8 cellular contexts compared by ENCODE assay signal in genomic region chr12:67650528-67651379, GRCh38. TPM values are rescaled to one million over a fixed set of nuclear protein-coding genes. Genes with fewer than 3 reads are reported as not detected.
DNase-seq lines count a peak whose midpoint lies in the region; ATAC-seq, FAIRE-seq and TF ChIP-seq lines count a peak whose summit lies in the region.

No MANE protein-coding gene starts in this region.

- no peaks in the 10 kb centered on the region for H3K9me3 ChIP-seq in BLaER1
- H3K9me3 ChIP-seq in HCT116 (ENCODE audit: control insufficient read depth in 1 of 2, insufficient read depth in 1 of 2, low read depth in 1 of 2, low read length in 2 of 2), result no peaks in the 10 kb centered on the region
- H3K9me3 ChIP-seq in iPS DF 6.9 (ENCODE audit: control insufficient read depth, insufficient read depth, low read length), result no peaks in the 10 kb centered on the region

- no peak for TF ChIP-seq POLR2A in HCT116 (IDR thresholded peaks at IDR 0.05; ENCODE audit: borderline replicate concordance, extremely low read depth, insufficient read depth, insufficient read length)

- no CpG with 5 or more reads among the region's 6 CpGs for WGBS in iPS DF 6.9 (ENCODE audit: insufficient coverage, insufficient read length)

- H3K36me3 ChIP-seq in BLaER1 (peaks cover 31% of the 10 kb centered on the region), HCT116 (ENCODE audit: control insufficient read depth in 1 of 2, insufficient read depth in 2 of 2, low read length in 2 of 2) (peaks cover 0 to 7% of the 10 kb centered on the region in 2 experiments; a peak in 1 of 4 replicates), iPS DF 6.9 (ENCODE audit: control insufficient read depth, insufficient read depth, low read length) (no peaks in the 10 kb centered on the region; the same call in 1 of the 2 replicates)

- H3K9me3 Mint-ChIP-seq in activated T-helper 2 cell treated with anti-CD3 and anti-CD28 coated beads, Interferon-gamma antibody, Interleukin-2, Interleukin-4, amounts not matched to agents 10 μg/mL and 5 μg/mL and 100 μg/mL, durations not matched to agents 14 hours and 24 hours and 36 hours, result no peaks in the 10 kb centered on the region
- H3K9me3 Mint-ChIP-seq in stimulated activated naive B cell treated with anti-CD40 and anti-IgM and Interleukin-4, amounts not matched to agents 10 μg/mL and 1 μg/mL and 100 μg/mL, for 72 hours, result no peaks in the 10 kb centered on the region

- H4K20me1 ChIP-seq in BLaER1, result peaks cover 59% of the 10 kb centered on the region
- H4K20me1 ChIP-seq in HCT116 (ENCODE audit: insufficient read depth), result peaks cover 4% of the 10 kb centered on the region; the same call in 1 of the 2 replicates

- peaks cover 39% of the 10 kb centered on the region for H3K36me3 Mint-ChIP-seq in activated T-helper 2 cell treated with anti-CD3 and anti-CD28 coated beads, Interferon-gamma antibody, Interleukin-2, Interleukin-4, amounts not matched to agents 10 μg/mL and 5 μg/mL and 100 μg/mL, durations not matched to agents 14 hours and 24 hours and 36 hours (ENCODE audit: low read depth)
- peaks cover 31 to 34% of the 10 kb centered on the region in 2 donors for H3K36me3 Mint-ChIP-seq in stimulated activated naive B cell treated with anti-CD40 and anti-IgM and Interleukin-4, amounts not matched to agents 10 μg/mL and 1 μg/mL and 100 μg/mL, for 72 hours

- CTCF ChIA-PET in HCT116 (lab: Charles Lee), result no interaction called here

- H3K9me2 ChIP-seq in HCT116 (ENCODE audit: insufficient read depth), result no peaks in the 10 kb centered on the region

- BruUV-seq in HCT116 (replicated peaks; lab: Mats Ljungman, UMichigan), result no TSS peak

- RAD21 ChIA-PET in HCT116 (lab: Charles Lee; ENCODE audit: low non-redundant PET in 1 of 2, low total read pairs in 2 of 2, uncharacterized antibody in 2 of 2, unreplicated experiment in 2 of 2), result no interaction called here

- peaks cover 4% of the 10 kb centered on the region for H3K27me3 Mint-ChIP-seq in activated T-helper 2 cell treated with anti-CD3 and anti-CD28 coated beads, Interferon-gamma antibody, Interleukin-2, Interleukin-4, amounts not matched to agents 10 μg/mL and 5 μg/mL and 100 μg/mL, durations not matched to agents 14 hours and 24 hours and 36 hours (ENCODE audit: low read depth)
- H3K27me3 Mint-ChIP-seq in stimulated activated naive B cell treated with anti-CD40 and anti-IgM and Interleukin-4, amounts not matched to agents 10 μg/mL and 1 μg/mL and 100 μg/mL, for 72 hours, result no peaks in the 10 kb centered on the region

- H3K27ac ChIP-seq in BLaER1, result peak overlapping the region; percentile 99
- H3K27ac ChIP-seq in HCT116 (ENCODE audit: low read depth, low read length), result peak overlapping the region; percentile 79; the same call in 1 of the 2 replicates
- no peak overlapping the region for H3K27ac ChIP-seq in iPS DF 6.9 (ENCODE audit: low read length)

- peaks cover 67% of the 10 kb centered on the region for H3K79me2 ChIP-seq in HCT116 (ENCODE audit: insufficient read depth, low read length)

- H3K9ac ChIP-seq in BLaER1 (peak overlapping the region; percentile 99), HCT116 (ENCODE audit: low read length) (peak overlapping the region; percentile 89)

- FAIRE-seq in RCC 7860 (lab: Jason Lieb, UNC), result no peak

- H3K4me1 ChIP-seq in BLaER1 (peaks cover 37% of the 10 kb centered on the region), HCT116 (ENCODE audit: control insufficient read depth in 1 of 2, insufficient read depth in 2 of 2, low read length in 2 of 2) (peaks cover 14 to 30% of the 10 kb centered on the region in 2 experiments), iPS DF 6.9 (ENCODE audit: control insufficient read depth, insufficient read depth, low read length) (peaks cover 4% of the 10 kb centered on the region; the same call in 1 of the 2 replicates)

- peak overlapping the region; percentile 91 for H3K4me2 ChIP-seq in BLaER1
- H3K4me2 ChIP-seq in HCT116 (ENCODE audit: low read length), result peak overlapping the region; percentile 90

- H3K27me3 ChIP-seq in BLaER1, result no peaks in the 10 kb centered on the region
- no peaks in the 10 kb centered on the region for H3K27me3 ChIP-seq in HCT116 (ENCODE audit: insufficient read depth, low read length)
- no peaks in the 10 kb centered on the region for H3K27me3 ChIP-seq in iPS DF 6.9 (ENCODE audit: control insufficient read depth, insufficient read depth, low read length)

- TF ChIP-seq CTCF in HCT116 (IDR thresholded peaks at IDR 0.05 in 2 of 3, conservative IDR thresholded peaks at IDR 0.05 in 1 of 3; ENCODE audit: borderline replicate concordance in 1 of 3, insufficient read depth in 1 of 3, low read depth in 2 of 3, low read length in 2 of 3), result no peak

- no peak for ATAC-seq in HCT116
- ATAC-seq in stimulated activated naive B cell treated with anti-CD40 and anti-IgM and Interleukin-4, amounts not matched to agents 10 μg/mL and 1 μg/mL and 100 μg/mL, for 72 hours (replicated peaks), result peak in 1 of 2 donors; percentile 27
- ATAC-seq in GM19452 (IDR thresholded peaks at IDR 0.05; ENCODE audit: unreplicated experiment), result no peak
- no peak for ATAC-seq in GM21390 (IDR thresholded peaks at IDR 0.05; ENCODE audit: unreplicated experiment)

- POLR2A ChIA-PET in HCT116 (lab: Charles Lee), result no interaction called here

- no peak for TF ChIP-seq RAD21 in HCT116 (IDR thresholded peaks at IDR 0.05; ENCODE audit: low read depth)

- DNase-seq in HCT116 (ENCODE audit: low read depth, low spot score) (no peak), iPS DF 6.9 (ENCODE audit: low read depth, low spot score) (no peak), RCC 7860 (ENCODE audit: low spot score) (no peak)
- DNase-seq in activated T-helper 2 cell treated with anti-CD3 and anti-CD28 coated beads, Interferon-gamma antibody, Interleukin-2, Interleukin-4, amounts not matched to agents 10 μg/mL and 5 μg/mL and 100 μg/mL, durations not matched to agents 14 hours and 24 hours and 36 hours (ENCODE audit: low spot score), result no peak
- DNase-seq in stimulated activated naive B cell treated with anti-CD40 and anti-IgM and Interleukin-4, amounts not matched to agents 10 μg/mL and 1 μg/mL and 100 μg/mL, for 72 hours, result no peak

- intact Hi-C loops in HCT116 (cut with micrococcal nuclease), result loop anchor here (5.0 kb wide), 1 partner anchor 208 kb away; no protein-coding TSS in a partner anchor
- intact Hi-C loops in activated T-helper 2 cell treated with anti-CD3 and anti-CD28 coated beads, Interferon-gamma antibody, Interleukin-2, Interleukin-4, amounts not matched to agents 10 μg/mL and 5 μg/mL and 100 μg/mL, durations not matched to agents 14 hours and 24 hours and 36 hours (cut with micrococcal nuclease), result loop anchor here (1.0 to 5.0 kb wide), 4 partner anchors 48 to 292 kb away; no protein-coding TSS in a partner anchor

- H3K4me3 Mint-ChIP-seq in activated T-helper 2 cell treated with anti-CD3 and anti-CD28 coated beads, Interferon-gamma antibody, Interleukin-2, Interleukin-4, amounts not matched to agents 10 μg/mL and 5 μg/mL and 100 μg/mL, durations not matched to agents 14 hours and 24 hours and 36 hours (ENCODE audit: low read depth), result peak overlapping the region; percentile 96
- peak overlapping the region; percentile 90 to 93 for H3K4me3 Mint-ChIP-seq in stimulated activated naive B cell treated with anti-CD40 and anti-IgM and Interleukin-4, amounts not matched to agents 10 μg/mL and 1 μg/mL and 100 μg/mL, for 72 hours

- H3K4me1 Mint-ChIP-seq in activated T-helper 2 cell treated with anti-CD3 and anti-CD28 coated beads, Interferon-gamma antibody, Interleukin-2, Interleukin-4, amounts not matched to agents 10 μg/mL and 5 μg/mL and 100 μg/mL, durations not matched to agents 14 hours and 24 hours and 36 hours (ENCODE audit: low read depth), result peaks cover 53% of the 10 kb centered on the region
- peaks cover 42 to 61% of the 10 kb centered on the region in 2 donors for H3K4me1 Mint-ChIP-seq in stimulated activated naive B cell treated with anti-CD40 and anti-IgM and Interleukin-4, amounts not matched to agents 10 μg/mL and 1 μg/mL and 100 μg/mL, for 72 hours

- no peak overlapping the region for H2AFZ ChIP-seq in HCT116 (ENCODE audit: low read depth, low read length, poor library complexity, severe bottlenecking)

- H3K4me3 ChIP-seq in BLaER1, result peak overlapping the region; percentile 100
- peak overlapping the region; percentile 70 to 80 for H3K4me3 ChIP-seq in HCT116 (replicated peaks in 1 of 2; ENCODE audit: low read depth in 1 of 2, low read length in 2 of 2)
- H3K4me3 ChIP-seq in iPS DF 6.9 (ENCODE audit: low read length), result peak overlapping the region; percentile 98; the same call in 1 of the 2 replicates

- H3K27ac Mint-ChIP-seq in activated T-helper 2 cell treated with anti-CD3 and anti-CD28 coated beads, Interferon-gamma antibody, Interleukin-2, Interleukin-4, amounts not matched to agents 10 μg/mL and 5 μg/mL and 100 μg/mL, durations not matched to agents 14 hours and 24 hours and 36 hours, result peak overlapping the region; percentile 92
- peak overlapping the region; percentile 95 for H3K27ac Mint-ChIP-seq in stimulated activated naive B cell treated with anti-CD40 and anti-IgM and Interleukin-4, amounts not matched to agents 10 μg/mL and 1 μg/mL and 100 μg/mL, for 72 hours

TF ChIP-seq in HCT116, 20 proteins besides CTCF, POLR2A, EP300 and RAD21 (continues in another document):
- TF ChIP-seq EZH2phosphoT487 (IDR thresholded peaks at IDR 0.05; ENCODE audit: borderline replicate concordance) (no peak), JUND (IDR thresholded peaks at IDR 0.05) (no peak)
- TF ChIP-seq, protein P1, sequence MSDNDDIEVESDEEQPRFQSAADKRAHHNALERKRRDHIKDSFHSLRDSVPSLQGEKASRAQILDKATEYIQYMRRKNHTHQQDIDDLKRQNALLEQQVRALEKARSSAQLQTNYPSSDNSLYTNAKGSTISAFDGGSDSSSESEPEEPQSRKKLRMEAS (IDR thresholded peaks at IDR 0.05), result no peak
- TF ChIP-seq, protein P2, sequence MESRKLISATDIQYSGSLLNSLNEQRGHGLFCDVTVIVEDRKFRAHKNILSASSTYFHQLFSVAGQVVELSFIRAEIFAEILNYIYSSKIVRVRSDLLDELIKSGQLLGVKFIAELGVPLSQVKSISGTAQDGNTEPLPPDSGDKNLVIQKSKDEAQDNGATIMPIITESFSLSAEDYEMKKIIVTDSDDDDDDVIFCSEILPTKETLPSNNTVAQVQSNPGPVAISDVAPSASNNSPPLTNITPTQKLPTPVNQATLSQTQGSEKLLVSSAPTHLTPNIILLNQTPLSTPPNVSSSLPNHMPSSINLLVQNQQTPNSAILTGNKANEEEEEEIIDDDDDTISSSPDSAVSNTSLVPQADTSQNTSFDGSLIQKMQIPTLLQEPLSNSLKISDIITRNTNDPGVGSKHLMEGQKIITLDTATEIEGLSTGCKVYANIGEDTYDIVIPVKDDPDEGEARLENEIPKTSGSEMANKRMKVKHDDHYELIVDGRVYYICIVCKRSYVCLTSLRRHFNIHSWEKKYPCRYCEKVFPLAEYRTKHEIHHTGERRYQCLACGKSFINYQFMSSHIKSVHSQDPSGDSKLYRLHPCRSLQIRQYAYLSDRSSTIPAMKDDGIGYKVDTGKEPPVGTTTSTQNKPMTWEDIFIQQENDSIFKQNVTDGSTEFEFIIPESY (IDR thresholded peaks at IDR 0.05; ENCODE audit: extremely low read depth, insufficient replicate concordance, low read length), result no peak

RNA-seq across cellular contexts. Expression of gene DYRK2, which starts 2.2 kb away (rescaled TPM):
- 28.7 TPM for total RNA-seq in HCT116 (2021; ENCODE audit: unreplicated experiment)
- 18.7 and 24.7 TPM in 2 replicates for polyA plus RNA-seq in HCT116 (2012)
- total RNA-seq in activated T-helper 2 cell treated with anti-CD3 and anti-CD28 coated beads, Interferon-gamma antibody, Interleukin-2, Interleukin-4, amounts not matched to agents 10 μg/mL and 5 μg/mL and 100 μg/mL, durations not matched to agents 14 hours and 24 hours and 36 hours, result 19.7 and 20.6 TPM in 2 replicates
